10 cellular contexts compared by ENCODE assay signal in genomic region chr7:44634839-44635591, GRCh38. TPM values are rescaled to one million over a fixed set of nuclear protein-coding genes. Genes with fewer than 3 reads are reported as not detected.
DNase-seq lines count a peak whose midpoint lies in the region; ATAC-seq and TF ChIP-seq lines count a peak whose summit lies in the region.
"Had no signal": no experiment of that assay in that cellular context is flagged by ENCODE, and none has a peak within 500 bp of the region (broad histone marks: within the 10 kb centered on the region; RNA-seq: fewer than 3 reads in every experiment).

No MANE protein-coding gene starts in this region.

- no TSS peak for BruUV-seq in OCI-LY7 (replicated peaks; lab: Mats Ljungman, UMichigan)

- H3K9ac ChIP-seq in OCI-LY1 (ENCODE audit: low read length): no peak overlapping the region
- peak overlapping the region in 1 of 2 donors; percentile 30 for H3K9ac ChIP-seq in mucosa of rectum (ENCODE audit: low read depth in 1 of 2, low read length in 2 of 2)

- no peaks in the 10 kb centered on the region for H3K27me3 ChIP-seq in OCI-LY1 (ENCODE audit: insufficient read depth, low read length)
- no peaks in the 10 kb centered on the region for H3K27me3 ChIP-seq in mucosa of rectum (ENCODE audit: control insufficient read depth in 2 of 2, insufficient read depth in 2 of 2, low read length in 2 of 2)
- H3K27me3 ChIP-seq: brain microvascular endothelial cell had no signal

- no peak for ATAC-seq in HG03571 (IDR thresholded peaks at IDR 0.05; ENCODE audit: unreplicated experiment)
- ATAC-seq in HG02798 (IDR thresholded peaks at IDR 0.05; ENCODE audit: poor library complexity, unreplicated experiment): no peak
- no peak for ATAC-seq in GM19023 (IDR thresholded peaks at IDR 0.05; ENCODE audit: unreplicated experiment)

- H3K9me3 ChIP-seq in OCI-LY1 (ENCODE audit: low read length) (no peaks in the 10 kb centered on the region), mucosa of rectum (ENCODE audit: control insufficient read depth in 2 of 2, low read length in 2 of 2) (no peaks in the 10 kb centered on the region), OCI-LY7 (ENCODE audit: low read length) (no peaks in the 10 kb centered on the region)

- H4K20me1 ChIP-seq in OCI-LY1 (ENCODE audit: insufficient read depth, low read length): no peaks in the 10 kb centered on the region
- H4K20me1 ChIP-seq in OCI-LY7 (ENCODE audit: insufficient read depth, low read length): no peaks in the 10 kb centered on the region

- H3K9me2 ChIP-seq in OCI-LY1 (ENCODE audit: low read depth, low read length): no peaks in the 10 kb centered on the region
- no peaks in the 10 kb centered on the region for H3K9me2 ChIP-seq in OCI-LY7 (ENCODE audit: insufficient read depth, low read length)

- peak overlapping the region; percentile 36; the same call in 1 of the 2 replicates for H3K27ac ChIP-seq in 22Rv1
- peak overlapping the region; percentile 95 for H3K27ac ChIP-seq in OCI-LY1 (ENCODE audit: low read depth, low read length, poor library complexity, severe bottlenecking)
- peak overlapping the region in 1 of 2 donors; percentile 78 for H3K27ac ChIP-seq in coronary artery
- peak overlapping the region; percentile 78 to 91 for H3K27ac ChIP-seq in mucosa of rectum (ENCODE audit: low read depth in 2 of 2, low read length in 2 of 2)
- no peak overlapping the region for H3K27ac ChIP-seq in OCI-LY7 (ENCODE audit: low read depth, low read length, poor library complexity, severe bottlenecking)

- POLR2A ChIA-PET in OCI-LY7 (lab: Charles Lee): interaction anchor here (1.6 kb wide), 1 partner anchor 62 kb away, joined by 5 read pairs; the partner anchor contains the start of gene DDX56

- no peaks in the 10 kb centered on the region for H3K79me2 ChIP-seq in OCI-LY1 (ENCODE audit: insufficient read depth, low read length)
- peaks cover 12% of the 10 kb centered on the region; the same call in 1 of the 2 replicates for H3K79me2 ChIP-seq in OCI-LY7 (ENCODE audit: insufficient read depth, low read depth, low read length)

- H3F3A ChIP-seq in OCI-LY1 (ENCODE audit: insufficient read depth, low read length): no peaks in the 10 kb centered on the region

- H3K4me1 ChIP-seq in OCI-LY1 (ENCODE audit: insufficient read depth, low read length, severe bottlenecking) (peaks cover 62% of the 10 kb centered on the region), mucosa of rectum (ENCODE audit: control insufficient read depth in 2 of 2, insufficient read depth in 2 of 2, low read length in 2 of 2) (peaks cover 71 to 86% of the 10 kb centered on the region in 2 donors), OCI-LY7 (ENCODE audit: insufficient read depth, low read length, poor library complexity, severe bottlenecking) (peaks cover 85% of the 10 kb centered on the region)

- TF ChIP-seq CTCF in 22Rv1 (IDR thresholded peaks at IDR 0.05) (no peak), OCI-LY1 (IDR thresholded peaks at IDR 0.05; ENCODE audit: low read length) (no peak), coronary artery (IDR thresholded peaks at IDR 0.05) (no peak), OCI-LY7 (conservative IDR thresholded peaks at IDR 0.05; ENCODE audit: low read length) (no peak)

- H2AFZ ChIP-seq in OCI-LY1 (ENCODE audit: low read length): no peak overlapping the region
- no peak overlapping the region for H2AFZ ChIP-seq in OCI-LY7 (ENCODE audit: low read length)

- H3K4me3 ChIP-seq in OCI-LY1 (ENCODE audit: low read depth, low read length, poor library complexity, severe bottlenecking) (no peak overlapping the region), coronary artery (no peak overlapping the region), mucosa of rectum (ENCODE audit: low read length in 2 of 2) (no peak overlapping the region), OCI-LY7 (ENCODE audit: low read depth, low read length, poor library complexity, severe bottlenecking) (no peak overlapping the region)

- no peak overlapping the region for H3K4me2 ChIP-seq in OCI-LY1 (ENCODE audit: low read length)
- no peak overlapping the region for H3K4me2 ChIP-seq in OCI-LY7 (ENCODE audit: low read length)

- H3K36me3 ChIP-seq in OCI-LY1 (ENCODE audit: insufficient read depth, low read length): no peaks in the 10 kb centered on the region; the same call in none of the 2 replicates
- H3K36me3 ChIP-seq in mucosa of rectum (ENCODE audit: control insufficient read depth in 2 of 2, insufficient read depth in 2 of 2, low read length in 2 of 2): peaks cover 1 to 7% of the 10 kb centered on the region in 2 donors
- peaks cover 27% of the 10 kb centered on the region for H3K36me3 ChIP-seq in OCI-LY7 (ENCODE audit: insufficient read depth, low read length)
- H3K36me3 ChIP-seq: brain microvascular endothelial cell had no signal

- intact Hi-C loops in OCI-LY7 (cut with micrococcal nuclease; ENCODE audit: unreplicated experiment): no loop called here

- peak; percentile 71 for DNase-seq in coronary artery (ENCODE audit: low spot score)
- no peak for DNase-seq in OCI-LY7 (ENCODE audit: low spot score)
- DNase-seq: brain microvascular endothelial cell, NCI-H510A treated with DMSO at 0.1 percent for 48 hours had no signal

- CTCF ChIA-PET in OCI-LY7 (lab: Charles Lee; ENCODE audit: unreplicated experiment): no interaction called here

RNA-seq across cellular contexts. Expression of gene OGDH, which starts 28.6 kb away (rescaled TPM):
- total RNA-seq in OCI-LY7 (2014; rRNA removed; shearing (Covaris generic)): 32.6 and 47.6 TPM in 2 replicates
- 70.9 and 71.8 TPM in 2 replicates for total RNA-seq in OCI-LY7 (2022)

RNA-seq across cellular contexts. Expression of gene TMED4, which starts 53.0 kb away (rescaled TPM):
- 64.9 and 80.5 TPM in 2 replicates for total RNA-seq in OCI-LY7 (2014; rRNA removed; shearing (Covaris generic))
- 68.6 and 69.1 TPM in 2 replicates for total RNA-seq in OCI-LY7 (2022)
